Comparison of ENCODE assay signal across 1 cellular context in the genomic region with DNA sequence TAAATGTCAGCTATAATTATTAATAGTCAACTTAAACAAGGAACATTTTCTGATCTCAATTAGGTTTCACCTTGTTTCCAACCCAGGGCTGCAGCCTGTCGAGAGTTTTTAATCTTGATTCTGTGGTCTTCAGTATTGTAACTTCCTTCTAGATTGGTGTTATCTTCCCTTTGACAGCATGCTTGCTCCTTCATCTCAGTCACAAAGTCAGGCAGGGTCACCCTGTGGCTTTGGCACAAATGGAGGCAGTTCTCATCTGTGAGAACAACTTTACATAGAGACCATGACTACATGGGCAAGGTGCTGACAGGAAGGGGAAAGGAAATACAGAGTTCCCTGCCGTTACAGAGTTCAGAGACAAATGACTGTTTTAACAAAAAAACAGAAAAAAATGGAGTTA.
A peak's percentile ranks its signal among the peaks of the same experiment; 100 is the strongest.
TF ChIP-seq lines count a peak whose summit lies in the region.

No MANE protein-coding gene starts in this region.

TF ChIP-seq in K562, 482 proteins besides CTCF, POLR2A, EP300 and RAD21 (continued from another document and continues in another):
- TF ChIP-seq, protein P1, sequence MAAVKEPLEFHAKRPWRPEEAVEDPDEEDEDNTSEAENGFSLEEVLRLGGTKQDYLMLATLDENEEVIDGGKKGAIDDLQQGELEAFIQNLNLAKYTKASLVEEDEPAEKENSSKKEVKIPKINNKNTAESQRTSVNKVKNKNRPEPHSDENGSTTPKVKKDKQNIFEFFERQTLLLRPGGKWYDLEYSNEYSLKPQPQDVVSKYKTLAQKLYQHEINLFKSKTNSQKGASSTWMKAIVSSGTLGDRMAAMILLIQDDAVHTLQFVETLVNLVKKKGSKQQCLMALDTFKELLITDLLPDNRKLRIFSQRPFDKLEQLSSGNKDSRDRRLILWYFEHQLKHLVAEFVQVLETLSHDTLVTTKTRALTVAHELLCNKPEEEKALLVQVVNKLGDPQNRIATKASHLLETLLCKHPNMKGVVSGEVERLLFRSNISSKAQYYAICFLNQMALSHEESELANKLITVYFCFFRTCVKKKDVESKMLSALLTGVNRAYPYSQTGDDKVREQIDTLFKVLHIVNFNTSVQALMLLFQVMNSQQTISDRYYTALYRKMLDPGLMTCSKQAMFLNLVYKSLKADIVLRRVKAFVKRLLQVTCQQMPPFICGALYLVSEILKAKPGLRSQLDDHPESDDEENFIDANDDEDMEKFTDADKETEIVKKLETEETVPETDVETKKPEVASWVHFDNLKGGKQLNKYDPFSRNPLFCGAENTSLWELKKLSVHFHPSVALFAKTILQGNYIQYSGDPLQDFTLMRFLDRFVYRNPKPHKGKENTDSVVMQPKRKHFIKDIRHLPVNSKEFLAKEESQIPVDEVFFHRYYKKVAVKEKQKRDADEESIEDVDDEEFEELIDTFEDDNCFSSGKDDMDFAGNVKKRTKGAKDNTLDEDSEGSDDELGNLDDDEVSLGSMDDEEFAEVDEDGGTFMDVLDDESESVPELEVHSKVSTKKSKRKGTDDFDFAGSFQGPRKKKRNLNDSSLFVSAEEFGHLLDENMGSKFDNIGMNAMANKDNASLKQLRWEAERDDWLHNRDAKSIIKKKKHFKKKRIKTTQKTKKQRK (IDR thresholded peaks at IDR 0.05; ENCODE audit: borderline replicate concordance, low read depth, low read length): no peak
- no peak for TF ChIP-seq SREBF1 (IDR thresholded peaks at IDR 0.05; ENCODE audit: borderline replicate concordance, low read depth, low read length)
- no peak for TF ChIP-seq NONO (IDR thresholded peaks at IDR 0.05; ENCODE audit: low read depth in 2 of 2, low read length in 1 of 2)
- TF ChIP-seq ZNF354B (CRISPR knock-in tag; IDR thresholded peaks at IDR 0.05): no peak
- TF ChIP-seq HNRNPLL (IDR thresholded peaks at IDR 0.05; ENCODE audit: low read depth, low read length, poor library complexity, severe bottlenecking): no peak
- TF ChIP-seq SRSF9 (IDR thresholded peaks at IDR 0.05; ENCODE audit: borderline replicate concordance, low read depth, low read length): no peak
- TF ChIP-seq, protein P2, sequence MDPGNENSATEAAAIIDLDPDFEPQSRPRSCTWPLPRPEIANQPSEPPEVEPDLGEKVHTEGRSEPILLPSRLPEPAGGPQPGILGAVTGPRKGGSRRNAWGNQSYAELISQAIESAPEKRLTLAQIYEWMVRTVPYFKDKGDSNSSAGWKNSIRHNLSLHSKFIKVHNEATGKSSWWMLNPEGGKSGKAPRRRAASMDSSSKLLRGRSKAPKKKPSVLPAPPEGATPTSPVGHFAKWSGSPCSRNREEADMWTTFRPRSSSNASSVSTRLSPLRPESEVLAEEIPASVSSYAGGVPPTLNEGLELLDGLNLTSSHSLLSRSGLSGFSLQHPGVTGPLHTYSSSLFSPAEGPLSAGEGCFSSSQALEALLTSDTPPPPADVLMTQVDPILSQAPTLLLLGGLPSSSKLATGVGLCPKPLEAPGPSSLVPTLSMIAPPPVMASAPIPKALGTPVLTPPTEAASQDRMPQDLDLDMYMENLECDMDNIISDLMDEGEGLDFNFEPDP (CRISPR knock-in tag; IDR thresholded peaks at IDR 0.05): no peak
- TF ChIP-seq ZNF121 (CRISPR knock-in tag; conservative IDR thresholded peaks at IDR 0.05): no peak
- TF ChIP-seq, protein P3, sequence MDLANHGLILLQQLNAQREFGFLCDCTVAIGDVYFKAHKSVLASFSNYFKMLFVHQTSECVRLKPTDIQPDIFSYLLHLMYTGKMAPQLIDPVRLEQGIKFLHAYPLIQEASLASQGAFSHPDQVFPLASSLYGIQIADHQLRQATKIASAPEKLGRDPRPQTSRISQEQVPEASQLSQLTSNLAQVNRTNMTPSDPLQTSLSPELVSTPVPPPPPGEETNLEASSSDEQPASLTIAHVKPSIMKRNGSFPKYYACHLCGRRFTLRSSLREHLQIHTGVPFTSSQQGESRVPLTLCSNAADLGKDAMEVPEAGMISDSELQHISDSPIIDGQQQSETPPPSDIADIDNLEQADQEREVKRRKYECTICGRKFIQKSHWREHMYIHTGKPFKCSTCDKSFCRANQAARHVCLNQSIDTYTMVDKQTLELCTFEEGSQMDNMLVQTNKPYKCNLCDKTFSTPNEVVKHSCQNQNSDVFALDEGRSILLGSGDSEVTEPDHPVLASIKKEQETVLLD (IDR thresholded peaks at IDR 0.05): peak; percentile 39; the same call in 1 of the 2 replicates
- TF ChIP-seq, protein P4, sequence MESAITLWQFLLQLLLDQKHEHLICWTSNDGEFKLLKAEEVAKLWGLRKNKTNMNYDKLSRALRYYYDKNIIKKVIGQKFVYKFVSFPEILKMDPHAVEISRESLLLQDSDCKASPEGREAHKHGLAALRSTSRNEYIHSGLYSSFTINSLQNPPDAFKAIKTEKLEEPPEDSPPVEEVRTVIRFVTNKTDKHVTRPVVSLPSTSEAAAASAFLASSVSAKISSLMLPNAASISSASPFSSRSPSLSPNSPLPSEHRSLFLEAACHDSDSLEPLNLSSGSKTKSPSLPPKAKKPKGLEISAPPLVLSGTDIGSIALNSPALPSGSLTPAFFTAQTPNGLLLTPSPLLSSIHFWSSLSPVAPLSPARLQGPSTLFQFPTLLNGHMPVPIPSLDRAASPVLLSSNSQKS (CRISPR knock-in tag; IDR thresholded peaks at IDR 0.05): no peak
- TF ChIP-seq ZBTB8A (IDR thresholded peaks at IDR 0.05; ENCODE audit: partially characterized antibody): no peak
- no peak for TF ChIP-seq PHB2 (IDR thresholded peaks at IDR 0.05; ENCODE audit: low read depth)
- TF ChIP-seq TBP (optimal IDR thresholded peaks at IDR 0.05; ENCODE audit: low read depth, low read length): no peak
- no peak for TF ChIP-seq POLR2H (tag; IDR thresholded peaks at IDR 0.05; ENCODE audit: low read depth)
- TF ChIP-seq POLR2AphosphoS2 (IDR thresholded peaks at IDR 0.05; ENCODE audit: low read length): no peak
- TF ChIP-seq PTRF (tag; IDR thresholded peaks at IDR 0.05): no peak
- no peak for TF ChIP-seq ZNF311 (CRISPR knock-in tag; IDR thresholded peaks at IDR 0.05)
- TF ChIP-seq LCOR (CRISPR knock-in tag; IDR thresholded peaks at IDR 0.05): peak; percentile 54; the same call in 1 of the 2 replicates
- TF ChIP-seq HDAC1 (IDR thresholded peaks at IDR 0.05): peak in 1 of 2 experiments; percentile 69; a peak in 2 of 4 replicates
- TF ChIP-seq, protein P5, sequence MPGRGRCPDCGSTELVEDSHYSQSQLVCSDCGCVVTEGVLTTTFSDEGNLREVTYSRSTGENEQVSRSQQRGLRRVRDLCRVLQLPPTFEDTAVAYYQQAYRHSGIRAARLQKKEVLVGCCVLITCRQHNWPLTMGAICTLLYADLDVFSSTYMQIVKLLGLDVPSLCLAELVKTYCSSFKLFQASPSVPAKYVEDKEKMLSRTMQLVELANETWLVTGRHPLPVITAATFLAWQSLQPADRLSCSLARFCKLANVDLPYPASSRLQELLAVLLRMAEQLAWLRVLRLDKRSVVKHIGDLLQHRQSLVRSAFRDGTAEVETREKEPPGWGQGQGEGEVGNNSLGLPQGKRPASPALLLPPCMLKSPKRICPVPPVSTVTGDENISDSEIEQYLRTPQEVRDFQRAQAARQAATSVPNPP (IDR thresholded peaks at IDR 0.05; ENCODE audit: borderline replicate concordance, insufficient read depth, insufficient read length): no peak
- no peak for TF ChIP-seq ZNF24 (IDR thresholded peaks at IDR 0.05)
- TF ChIP-seq ZNF316 (IDR thresholded peaks at IDR 0.05): no peak
- no peak for TF ChIP-seq ZNF57 (CRISPR knock-in tag; IDR thresholded peaks at IDR 0.05)
- TF ChIP-seq E2F3 (CRISPR knock-in tag; IDR thresholded peaks at IDR 0.05): no peak
- TF ChIP-seq FOXJ3 (CRISPR knock-in tag; IDR thresholded peaks at IDR 0.05): no peak
- TF ChIP-seq, protein P6, sequence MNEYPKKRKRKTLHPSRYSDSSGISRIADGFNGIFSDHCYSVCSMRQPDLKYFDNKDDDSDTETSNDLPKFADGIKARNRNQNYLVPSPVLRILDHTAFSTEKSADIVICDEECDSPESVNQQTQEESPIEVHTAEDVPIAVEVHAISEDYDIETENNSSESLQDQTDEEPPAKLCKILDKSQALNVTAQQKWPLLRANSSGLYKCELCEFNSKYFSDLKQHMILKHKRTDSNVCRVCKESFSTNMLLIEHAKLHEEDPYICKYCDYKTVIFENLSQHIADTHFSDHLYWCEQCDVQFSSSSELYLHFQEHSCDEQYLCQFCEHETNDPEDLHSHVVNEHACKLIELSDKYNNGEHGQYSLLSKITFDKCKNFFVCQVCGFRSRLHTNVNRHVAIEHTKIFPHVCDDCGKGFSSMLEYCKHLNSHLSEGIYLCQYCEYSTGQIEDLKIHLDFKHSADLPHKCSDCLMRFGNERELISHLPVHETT (CRISPR knock-in tag; conservative IDR thresholded peaks at IDR 0.05 in 1 of 2, IDR thresholded peaks at IDR 0.05 in 1 of 2): no peak
- TF ChIP-seq NCOA6 (IDR thresholded peaks at IDR 0.05): no peak
- TF ChIP-seq, protein P7, sequence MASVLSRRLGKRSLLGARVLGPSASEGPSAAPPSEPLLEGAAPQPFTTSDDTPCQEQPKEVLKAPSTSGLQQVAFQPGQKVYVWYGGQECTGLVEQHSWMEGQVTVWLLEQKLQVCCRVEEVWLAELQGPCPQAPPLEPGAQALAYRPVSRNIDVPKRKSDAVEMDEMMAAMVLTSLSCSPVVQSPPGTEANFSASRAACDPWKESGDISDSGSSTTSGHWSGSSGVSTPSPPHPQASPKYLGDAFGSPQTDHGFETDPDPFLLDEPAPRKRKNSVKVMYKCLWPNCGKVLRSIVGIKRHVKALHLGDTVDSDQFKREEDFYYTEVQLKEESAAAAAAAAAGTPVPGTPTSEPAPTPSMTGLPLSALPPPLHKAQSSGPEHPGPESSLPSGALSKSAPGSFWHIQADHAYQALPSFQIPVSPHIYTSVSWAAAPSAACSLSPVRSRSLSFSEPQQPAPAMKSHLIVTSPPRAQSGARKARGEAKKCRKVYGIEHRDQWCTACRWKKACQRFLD (CRISPR knock-in tag; IDR thresholded peaks at IDR 0.05): no peak
- no peak for TF ChIP-seq HMG20A (CRISPR knock-in tag; conservative IDR thresholded peaks at IDR 0.05)
- peak; percentile 53; the same call in 1 of the 2 replicates for TF ChIP-seq JUND (IDR thresholded peaks at IDR 0.05; ENCODE audit: borderline replicate concordance, low read depth, low read length)
- peak; percentile 35; the same call in 1 of the 3 replicates for TF ChIP-seq JUND (tag; IDR thresholded peaks at IDR 0.05; ENCODE audit: borderline replicate concordance, low read depth, low read length)
- peak; percentile 80 for TF ChIP-seq LEF1 (IDR thresholded peaks at IDR 0.05)
- TF ChIP-seq, protein P8, sequence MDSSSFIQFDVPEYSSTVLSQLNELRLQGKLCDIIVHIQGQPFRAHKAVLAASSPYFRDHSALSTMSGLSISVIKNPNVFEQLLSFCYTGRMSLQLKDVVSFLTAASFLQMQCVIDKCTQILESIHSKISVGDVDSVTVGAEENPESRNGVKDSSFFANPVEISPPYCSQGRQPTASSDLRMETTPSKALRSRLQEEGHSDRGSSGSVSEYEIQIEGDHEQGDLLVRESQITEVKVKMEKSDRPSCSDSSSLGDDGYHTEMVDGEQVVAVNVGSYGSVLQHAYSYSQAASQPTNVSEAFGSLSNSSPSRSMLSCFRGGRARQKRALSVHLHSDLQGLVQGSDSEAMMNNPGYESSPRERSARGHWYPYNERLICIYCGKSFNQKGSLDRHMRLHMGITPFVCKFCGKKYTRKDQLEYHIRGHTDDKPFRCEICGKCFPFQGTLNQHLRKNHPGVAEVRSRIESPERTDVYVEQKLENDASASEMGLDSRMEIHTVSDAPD (CRISPR knock-in tag; IDR thresholded peaks at IDR 0.05): no peak
- 0 out of 4 replicates have a peak, but pooled peaks of 1 of the 2 experiments have one; percentile 66 for TF ChIP-seq ETV6 (IDR thresholded peaks at IDR 0.05; ENCODE audit: borderline replicate concordance in 1 of 2, low read depth in 2 of 2, low read length in 1 of 2)
- TF ChIP-seq ETV6 (CRISPR knock-in tag; IDR thresholded peaks at IDR 0.05; ENCODE audit: borderline replicate concordance): no peak
- TF ChIP-seq, protein P9, sequence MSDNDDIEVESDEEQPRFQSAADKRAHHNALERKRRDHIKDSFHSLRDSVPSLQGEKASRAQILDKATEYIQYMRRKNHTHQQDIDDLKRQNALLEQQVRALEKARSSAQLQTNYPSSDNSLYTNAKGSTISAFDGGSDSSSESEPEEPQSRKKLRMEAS (CRISPR knock-in tag; IDR thresholded peaks at IDR 0.05): no peak
- no peak for TF ChIP-seq BACH1 (tag; IDR thresholded peaks at IDR 0.05)
- TF ChIP-seq CBX8 (IDR thresholded peaks at IDR 0.05; ENCODE audit: borderline replicate concordance, extremely low read depth, low read depth, low read length, poor library complexity, severe bottlenecking): no peak
- no peak for TF ChIP-seq BMI1 (IDR thresholded peaks at IDR 0.05; ENCODE audit: low read length)
- TF ChIP-seq MBD2 (IDR thresholded peaks at IDR 0.05; ENCODE audit: borderline replicate concordance, low read depth): no peak
- no peak for TF ChIP-seq C11orf30 (IDR thresholded peaks at IDR 0.05; ENCODE audit: low read depth)
